Comparison of ENCODE assay signal across 2 cellular contexts in genomic region chr6:109507490-109508072, GRCh38.
TF ChIP-seq lines count a peak whose summit lies in the region.

No MANE protein-coding gene starts in this region.

TF ChIP-seq in HEK293, 187 proteins besides CTCF, POLR2A, EP300 and RAD21:
- TF ChIP-seq ZIC2 (tag by site-specific recombination; IDR thresholded peaks at IDR 0.05) (peak; percentile 67), ZNF48 (tag by site-specific recombination; IDR thresholded peaks at IDR 0.05) (no peak)
TF ChIP-seq in HEK293: peak in this region for 1.

TF ChIP-seq in H1, 55 proteins besides CTCF, POLR2A, EP300 and RAD21:
- TF ChIP-seq TEAD4 (IDR thresholded peaks at IDR 0.05; ENCODE audit: low read depth, low read length) (no peak), USF2 (IDR thresholded peaks at IDR 0.05; ENCODE audit: low read length) (no peak), NRF1 (IDR thresholded peaks at IDR 0.05; ENCODE audit: low read depth, low read length) (no peak), CHD2 (IDR thresholded peaks at IDR 0.05; ENCODE audit: low read length) (no peak), SP4 (IDR thresholded peaks at IDR 0.05; ENCODE audit: low read length) (no peak), CBX8 (IDR thresholded peaks at IDR 0.05; ENCODE audit: borderline replicate concordance, low read depth, low read length) (no peak), BACH1 (IDR thresholded peaks at IDR 0.05; ENCODE audit: low read length) (no peak), RFX5 (IDR thresholded peaks at IDR 0.05; ENCODE audit: borderline replicate concordance, low read depth, low read length) (no peak), E2F6 (IDR thresholded peaks at IDR 0.05) (no peak), CHD7 (IDR thresholded peaks at IDR 0.05; ENCODE audit: insufficient replicate concordance, low read length) (no peak), NANOG (IDR thresholded peaks at IDR 0.05; ENCODE audit: insufficient read depth, low read depth, low read length, poor library complexity, severe bottlenecking) (no peak), GABPA (IDR thresholded peaks at IDR 0.05; ENCODE audit: borderline replicate concordance, insufficient read depth, low read length) (no peak), HDAC2 (IDR thresholded peaks at IDR 0.05; ENCODE audit: borderline replicate concordance in 1 of 2, low read depth in 2 of 2, low read length in 2 of 2) (no peak), SIRT6 (IDR thresholded peaks at IDR 0.05; ENCODE audit: low read length) (no peak), YY1 (IDR thresholded peaks at IDR 0.05; ENCODE audit: low read depth, low read length) (no peak), TBP (IDR thresholded peaks at IDR 0.05; ENCODE audit: low read depth, low read length) (no peak), MAX (IDR thresholded peaks at IDR 0.05) (no peak), SIX5 (IDR thresholded peaks at IDR 0.05; ENCODE audit: low read depth, low read length) (no peak)
